Comparison of ENCODE assay signal across 15 cellular contexts in genomic region chr17:77097772-77098171, GRCh38. TPM values are rescaled to one million over a fixed set of nuclear protein-coding genes. Genes with fewer than 3 reads are reported as not detected.
DNase-seq lines count a peak whose midpoint lies in the region; ATAC-seq, FAIRE-seq and TF ChIP-seq lines count a peak whose summit lies in the region.
"Had no signal": no experiment of that assay in that cellular context is flagged by ENCODE, and none has a peak within 500 bp of the region (broad histone marks: within the 10 kb centered on the region; RNA-seq: fewer than 3 reads in every experiment).

No MANE protein-coding gene starts in this region.

- H3K9me1 ChIP-seq in endothelial cell of umbilical vein (replicated peaks; ENCODE audit: control insufficient read depth, extremely low read depth, insufficient read depth, low read length), result no peaks in the 10 kb centered on the region

- POLR2A ChIA-PET in CD4-positive, alpha-beta T cell (lab: Charles Lee), result interaction anchor here (0.7 kb wide), 1 partner anchor 43 kb away, joined by 3 read pairs; no protein-coding TSS in a partner anchor
- POLR2A ChIA-PET in RWPE1 (lab: Yijun Ruan, JAX; ENCODE audit: low non-redundant PET) (no interaction called here), endothelial cell of umbilical vein (lab: Charles Lee) (no interaction called here)

- H3K27me3 ChIP-seq in CD4-positive, alpha-beta T cell (ENCODE audit: control insufficient read depth, insufficient read depth, low read length), result no peaks in the 10 kb centered on the region
- H3K27me3 ChIP-seq in endothelial cell of umbilical vein (ENCODE audit: control insufficient read depth in 2 of 2, insufficient read depth in 2 of 2, low read length in 2 of 2), result no peaks in the 10 kb centered on the region
- no peaks in the 10 kb centered on the region for H3K27me3 ChIP-seq in sigmoid colon
- H3K27me3 ChIP-seq: SJCRH30 had no signal

- no peaks in the 10 kb centered on the region for H4K20me1 ChIP-seq in endothelial cell of umbilical vein (replicated peaks; ENCODE audit: control insufficient read depth, extremely low read depth, insufficient read depth, low read length)

- TF ChIP-seq CTCF in CD4-positive, alpha-beta T cell (IDR thresholded peaks at IDR 0.05), result no peak
- no peak for TF ChIP-seq CTCF in RWPE1 (conservative IDR thresholded peaks at IDR 0.05; ENCODE audit: low read depth)
- TF ChIP-seq CTCF in endothelial cell of umbilical vein (IDR thresholded peaks at IDR 0.05; ENCODE audit: extremely low read depth in 1 of 2, insufficient read depth in 1 of 2, low read depth in 1 of 2, low read length in 2 of 2), result no peak
- TF ChIP-seq CTCF in sigmoid colon (IDR thresholded peaks at IDR 0.05), result no peak

- peaks cover 35% of the 10 kb centered on the region for H3K4me1 Mint-ChIP-seq in CD4-positive, alpha-beta T cell (ENCODE audit: low read depth)

- CTCF ChIA-PET in CD4-positive, alpha-beta T cell (lab: Charles Lee), result interaction anchor here (0.7 to 3.2 kb wide), 2 partner anchors 9 to 30 kb away, joined by 3 to 10 read pairs; no protein-coding TSS in a partner anchor
- CTCF ChIA-PET in RWPE1 (lab: Yijun Ruan, JAX), result interaction anchor here (0.7 kb wide), 1 partner anchor 117 kb away, joined by 3 read pairs; no protein-coding TSS in a partner anchor
- CTCF ChIA-PET in endothelial cell of umbilical vein (lab: Charles Lee), result interaction anchor here (0.8 to 2.6 kb wide), 8 partner anchors 12 to 48 kb away, joined by 3 to 15 read pairs (median 4); partner anchors contain the start of gene SEC14L1

- no TSS peak for BruUV-seq in endothelial cell of umbilical vein (replicated peaks; lab: Mats Ljungman, UMichigan)

- peaks cover 49% of the 10 kb centered on the region for H3K79me2 ChIP-seq in endothelial cell of umbilical vein (ENCODE audit: control insufficient read depth, insufficient read depth, low read length)

- peaks cover 63% of the 10 kb centered on the region for H3K36me3 Mint-ChIP-seq in CD4-positive, alpha-beta T cell (ENCODE audit: low read depth)

- H3K4me3 Mint-ChIP-seq in CD4-positive, alpha-beta T cell, result no peak overlapping the region
- H3K4me3 Mint-ChIP-seq: endodermal cell had no signal

- no peak for FAIRE-seq in endothelial cell of umbilical vein (lab: Jason Lieb, UNC)

- H2AFZ ChIP-seq in endothelial cell of umbilical vein (ENCODE audit: low read depth, low read length), result no peak overlapping the region
- H2AFZ ChIP-seq: GM23248 had no signal

- no peak overlapping the region for H3K4me2 ChIP-seq in endothelial cell of umbilical vein (ENCODE audit: insufficient read depth, low read length)

- H3K27ac ChIP-seq in CD4-positive, alpha-beta T cell (ENCODE audit: low read depth, low read length), result no peak overlapping the region
- peak overlapping the region; percentile 43 for H3K27ac ChIP-seq in RWPE1
- peak overlapping the region; percentile 25 for H3K27ac ChIP-seq in endothelial cell of umbilical vein (ENCODE audit: insufficient read depth, low read depth, low read length)
- H3K27ac ChIP-seq in sigmoid colon, result peak overlapping the region; percentile 76 to 80 (median 78)
- H3K27ac ChIP-seq: SJCRH30 had no signal

- H3K4me1 ChIP-seq in endothelial cell of umbilical vein (ENCODE audit: control insufficient read depth, extremely low read depth, insufficient read depth, low read length) (peaks cover 42% of the 10 kb centered on the region), sigmoid colon (peaks cover 0 to 41% (median 37%) of the 10 kb centered on the region in 4 donors)
- H3K4me1 ChIP-seq: SJCRH30 had no signal

- dilution Hi-C loops in endothelial cell of umbilical vein (cut with MboI; ENCODE audit: extremely low pct_ligation_motif_present, low sequenced_read_pairs), result no loop called here

- DNase-seq in CD4-positive, alpha-beta T cell, result no peak
- DNase-seq in RWPE1 (ENCODE audit: low spot score) (no peak), endothelial cell of umbilical vein (ENCODE audit: low read depth, low spot score) (no peak), sigmoid colon (no peak), epidermal melanocyte (ENCODE audit: insufficient read length, low spot score) (no peak), activated gamma-delta T cell (lab: John Stamatoyannopoulos, UW) (no peak), activated gamma-delta T cell treated with Interleukin-2 at 50 U/mL for 16 hours (no peak)
- DNase-seq: activated CD4-positive, CD25-positive, alpha-beta regulatory T cell treated with anti-CD3 and anti-CD28 coated beads, Interleukin-2, amount 50 U/mL, for 72 hours; endodermal cell; GM23248; midbrain; NCI-H1105; NCI-H69; SJCRH30 had no signal

- H3K9me3 Mint-ChIP-seq in CD4-positive, alpha-beta T cell, result no peaks in the 10 kb centered on the region
- H3K9me3 Mint-ChIP-seq: endodermal cell had no signal

- H3K27me3 Mint-ChIP-seq in CD4-positive, alpha-beta T cell, result no peaks in the 10 kb centered on the region

- WGBS in sigmoid colon, 2 donors, result 83 to 87% methylated on average over 3 of the region's 3 CpGs

- TF ChIP-seq EP300 in sigmoid colon (IDR thresholded peaks at IDR 0.05), result no peak

- TF ChIP-seq POLR2A in endothelial cell of umbilical vein (IDR thresholded peaks at IDR 0.05; ENCODE audit: low read depth, low read length) (no peak), sigmoid colon (IDR thresholded peaks at IDR 0.05) (no peak)

- ATAC-seq in CD4-positive, alpha-beta T cell (ENCODE audit: poor library complexity), result no peak
- ATAC-seq in HG02938 (IDR thresholded peaks at IDR 0.05; ENCODE audit: unreplicated experiment), result no peak

- peak overlapping the region; percentile 30 for H3K9ac ChIP-seq in endothelial cell of umbilical vein (replicated peaks; ENCODE audit: extremely low read depth, insufficient read depth, low read length)
- H3K9ac ChIP-seq: GM23248 had no signal

- intact Hi-C loops in CD4-positive, alpha-beta T cell (cut with DNase I, micrococcal nuclease), result loop anchor here in 1 of 2 experiments (5.0 kb wide), 1 partner anchor 95 kb away; no protein-coding TSS in a partner anchor
- intact Hi-C loops in endothelial cell of umbilical vein (cut with micrococcal nuclease), result loop anchor here (1.0 kb wide), 1 partner anchor 11 kb away; no protein-coding TSS in a partner anchor
- intact Hi-C loops in sigmoid colon (cut with DNase I), result loop anchor here (2.0 to 10.0 kb wide), 3 partner anchors 43 to 397 kb away; partner anchors contain the start of gene SEC14L1

- H3K36me3 ChIP-seq in endothelial cell of umbilical vein (ENCODE audit: control insufficient read depth in 2 of 2, extremely low read depth in 1 of 2, insufficient read depth in 2 of 2, low read length in 2 of 2), result peaks cover 27 to 37% of the 10 kb centered on the region in 2 experiments
- H3K36me3 ChIP-seq in sigmoid colon, result peaks cover 0 to 28% (median 19%) of the 10 kb centered on the region in 4 donors

- peak overlapping the region; percentile 94 for H3K27ac Mint-ChIP-seq in CD4-positive, alpha-beta T cell
- H3K27ac Mint-ChIP-seq: endodermal cell had no signal

- H3K9me3 ChIP-seq in CD4-positive, alpha-beta T cell (ENCODE audit: control insufficient read depth, low read length), result no peaks in the 10 kb centered on the region
- H3K9me3 ChIP-seq in endothelial cell of umbilical vein (replicated peaks; ENCODE audit: control insufficient read depth, insufficient read depth, low read length) (no peaks in the 10 kb centered on the region), sigmoid colon (no peaks in the 10 kb centered on the region)
- H3K9me3 ChIP-seq: SJCRH30 had no signal

- no peak overlapping the region for H3K4me3 ChIP-seq in endothelial cell of umbilical vein (replicated peaks in 1 of 3; ENCODE audit: insufficient read depth in 1 of 3, low read depth in 1 of 3, low read length in 3 of 3)
- no peak overlapping the region for H3K4me3 ChIP-seq in sigmoid colon
- H3K4me3 ChIP-seq: GM23248, SJCRH30 had no signal

TF ChIP-seq in endothelial cell of umbilical vein, 7 proteins besides CTCF, POLR2A, EP300 and RAD21:
- no peak for TF ChIP-seq JUN (IDR thresholded peaks at IDR 0.05; ENCODE audit: borderline replicate concordance, insufficient read depth, insufficient read length, low read depth)
- TF ChIP-seq GATA2 (IDR thresholded peaks at IDR 0.05; ENCODE audit: insufficient read depth, insufficient read length, low read depth, low read length), result no peak
- TF ChIP-seq MYC (IDR thresholded peaks at IDR 0.05; ENCODE audit: low read depth, low read length), result no peak
- TF ChIP-seq EZH2 (IDR thresholded peaks at IDR 0.05; ENCODE audit: borderline replicate concordance, low read depth, low read length, severe bottlenecking), result no peak
- TF ChIP-seq POLR2AphosphoS5 (IDR thresholded peaks at IDR 0.05; ENCODE audit: insufficient read depth, low read depth, low read length), result no peak

RNA-seq across cellular contexts. Expression of gene SEC14L1, which starts 43.0 kb away (rescaled TPM):
- total RNA-seq in CD4-positive, alpha-beta T cell, result 10 to 100 TPM; 97.3 to 98.5 TPM
- total RNA-seq in endothelial cell of umbilical vein (606 and 631 TPM in 2 replicates), sigmoid colon (10 to 100 TPM; 18.9 to 39.9 (median 24.4) TPM)
- polyA plus RNA-seq in endothelial cell of umbilical vein (215 and 276 TPM in 2 replicates), sigmoid colon (10 to 100 TPM in 2 of 3 donors, 1 to 10 TPM in 1; 9.6 to 33.4 (median 20.1) TPM)
- polyA plus RNA-seq in endothelial cell of umbilical vein (2011; cell fraction: cytosol; rRNA removed), result 185 and 188 TPM in 2 replicates
- polyA plus RNA-seq in endothelial cell of umbilical vein (2011; cell fraction: nucleus; rRNA removed), result 360 and 367 TPM in 2 replicates
- 277 and 279 TPM in 2 replicates for polyA plus RNA-seq in endothelial cell of umbilical vein (2012)
- 250 TPM in 2 replicates for polyA minus RNA-seq in endothelial cell of umbilical vein
- 19.9 TPM for polyA minus RNA-seq in endothelial cell of umbilical vein (2011; cell fraction: cytosol; rRNA and poly(A)+ RNA removed)
- polyA minus RNA-seq in endothelial cell of umbilical vein (2011; cell fraction: nucleus; rRNA and poly(A)+ RNA removed), result 378 and 398 TPM in 2 replicates
